ENCODE assay signal across 22 cellular contexts in genomic region chr19:6697291-6697690, GRCh38. TPM values are rescaled to one million over a fixed set of nuclear protein-coding genes. Genes with fewer than 3 reads are reported as not detected.
"Had no signal": no experiment of that assay in that cellular context is flagged by ENCODE, and none has a peak within 500 bp of the region (broad histone marks: within the 10 kb centered on the region; RNA-seq: fewer than 3 reads in every experiment).

No MANE protein-coding gene starts in this region.

- H3K9me3 Mint-ChIP-seq: activated T-helper 17 cell treated with anti-CD3 and anti-CD28 coated beads, Interleukin-2, amount 50 U/mL, for 72 hours; neural crest cell; T-helper 2 cell treated with Interferon-gamma antibody and Interleukin-4, amounts not matched to agents 5 μg/mL and 100 μg/mL, for 36 hours had no signal

- H3K4me1 Mint-ChIP-seq: activated T-helper 17 cell treated with anti-CD3 and anti-CD28 coated beads, Interleukin-2, amount 50 U/mL, for 72 hours; endodermal cell; neural crest cell had no signal

- DNase-seq: activated CD4-positive, alpha-beta T cell treated with anti-CD3 and anti-CD28 coated beads, Interleukin-2, amount 50 U/mL, for 48 hours; activated CD4-positive, CD25-positive, alpha-beta regulatory T cell treated with anti-CD3 and anti-CD28 coated beads, Interleukin-2, amount 50 U/mL, for 72 hours; activated naive CD4-positive, alpha-beta T cell treated with Interleukin-2 at 50 U/mL for 16 hours; dermis blood vessel endothelial cell; endodermal cell; heart left ventricle; left colon; midbrain; ovary; sigmoid colon; stimulated activated CD4-positive, alpha-beta T cell treated with anti-CD3 and anti-CD28 coated beads, Interleukin-1b, Interleukin-23, amount 100 ng/mL, for 48 hours; substantia nigra; SW 1271; trophoblast cell had no signal

- H3K4me1 ChIP-seq: heart left ventricle, sigmoid colon had no signal

- H3K27me3 ChIP-seq: ovary had no signal

- H3K27ac ChIP-seq: heart left ventricle, ovary, sigmoid colon had no signal

- H3K9me3 ChIP-seq: heart left ventricle, ovary, sigmoid colon had no signal

- H3K4me3 ChIP-seq: heart left ventricle, lung, ovary, sigmoid colon had no signal

- H3K4me3 Mint-ChIP-seq: activated T-helper 17 cell treated with anti-CD3 and anti-CD28 coated beads, Interleukin-2, amount 50 U/mL, for 72 hours; endodermal cell; neural crest cell; T-helper 2 cell treated with Interferon-gamma antibody and Interleukin-4, amounts not matched to agents 5 μg/mL and 100 μg/mL, for 36 hours had no signal

- H3K36me3 ChIP-seq: ovary, sigmoid colon had no signal

- H3K27ac Mint-ChIP-seq: activated T-helper 17 cell treated with anti-CD3 and anti-CD28 coated beads, Interleukin-2, amount 50 U/mL, for 72 hours; endodermal cell; T-helper 2 cell treated with Interferon-gamma antibody and Interleukin-4, amounts not matched to agents 5 μg/mL and 100 μg/mL, for 36 hours had no signal

- ATAC-seq: activated T-helper 17 cell treated with anti-CD3 and anti-CD28 coated beads, Interleukin-2, amount 50 U/mL, for 72 hours; heart left ventricle; left colon had no signal

- H3K27me3 Mint-ChIP-seq: activated T-helper 17 cell treated with anti-CD3 and anti-CD28 coated beads, Interleukin-2, amount 50 U/mL, for 72 hours had no signal

RNA-seq across cellular contexts. Expression of gene TNFSF14, which starts 27.3 kb away (rescaled TPM):
- total RNA-seq: chondrocyte, dermis blood vessel endothelial cell, epithelial cell of proximal tubule, frontal cortex, myocyte, neural crest cell had no signal
